ENCODE assay signal across 11 cellular contexts in genomic region chr1:2126331-2127180, GRCh38.
DNase-seq lines count a peak whose midpoint lies in the region; ATAC-seq and TF ChIP-seq lines count a peak whose summit lies in the region.
"Had no signal": no experiment of that assay in that cellular context is flagged by ENCODE, and none has a peak within 500 bp of the region (broad histone marks: within the 10 kb centered on the region; RNA-seq: fewer than 3 reads in every experiment).

No MANE protein-coding gene starts in this region.

- peak in 1 of 7 experiments; percentile 31 for DNase-seq in CD8-positive, alpha-beta T cell
- no peak for DNase-seq in central memory CD8-positive, alpha-beta T cell (ENCODE audit: low spot score in 2 of 2)
- no peak for DNase-seq in neuronal stem cell (ENCODE audit: low spot score)
- no peak for DNase-seq in G401 (ENCODE audit: low spot score)
- DNase-seq in SW 1271 (lab: John Stamatoyannopoulos, UW) = no peak
- no peak for DNase-seq in NCI-H1048 (lab: John Stamatoyannopoulos, UW)
- DNase-seq: DMS53, NCI-H69, sigmoid colon had no signal

- H3K4me2 ChIP-seq in Loucy (ENCODE audit: low read depth, low read length, poor library complexity, severe bottlenecking) = peak overlapping the region; percentile 42
- H3K4me2 ChIP-seq in neuronal stem cell (ENCODE audit: insufficient read depth, low read length, poor library complexity, severe bottlenecking) = no peak overlapping the region

- POLR2A ChIA-PET in CD8-positive, alpha-beta T cell (lab: Charles Lee) = no interaction called here

- H4K20me1 ChIP-seq in Loucy (ENCODE audit: insufficient read depth, low read length, poor library complexity, severe bottlenecking) = no peaks in the 10 kb centered on the region

- no peaks in the 10 kb centered on the region for H3K9me3 Mint-ChIP-seq in CD8-positive, alpha-beta T cell
- no peaks in the 10 kb centered on the region for H3K9me3 Mint-ChIP-seq in central memory CD8-positive, alpha-beta T cell

- H3K79me1 ChIP-seq in neuronal stem cell (ENCODE audit: low read depth, low read length) = peaks cover 18% of the 10 kb centered on the region

- intact Hi-C loops in CD8-positive, alpha-beta T cell (cut with DNase I, micrococcal nuclease) = no loop called here

- peak overlapping the region; percentile 44 for H3K23ac ChIP-seq in neuronal stem cell (ENCODE audit: low read depth, low read length, poor library complexity)

- H3K4me3 ChIP-seq in CD8-positive, alpha-beta T cell (ENCODE audit: low read depth, low read length) = no peak overlapping the region
- peak overlapping the region; percentile 39 for H3K4me3 ChIP-seq in Loucy (ENCODE audit: low read length, poor library complexity, severe bottlenecking)
- no peak overlapping the region for H3K4me3 ChIP-seq in neuronal stem cell (ENCODE audit: low read length in 2 of 2)

- in situ Hi-C loops in G401 (cut with HindIII; ENCODE audit: low sequenced_read_pairs) = no loop called here

- no peak overlapping the region for H3K9ac ChIP-seq in Loucy (ENCODE audit: low read depth, low read length, poor library complexity, severe bottlenecking)
- no peak overlapping the region for H3K9ac ChIP-seq in neuronal stem cell (ENCODE audit: low read depth, low read length, poor library complexity)

- peak overlapping the region; percentile 79 for H3K4me3 Mint-ChIP-seq in CD8-positive, alpha-beta T cell
- peak overlapping the region; percentile 36 for H3K4me3 Mint-ChIP-seq in central memory CD8-positive, alpha-beta T cell
- H3K4me3 Mint-ChIP-seq: mesothelial cell of epicardium had no signal

- CTCF ChIA-PET in CD8-positive, alpha-beta T cell (lab: Charles Lee) = interaction anchor here (1.4 to 2.1 kb wide), 4 partner anchors 12 to 37 kb away, joined by 3 to 10 read pairs (median 4); no protein-coding TSS in a partner anchor

- peak overlapping the region; percentile 1 for H3K14ac ChIP-seq in neuronal stem cell (ENCODE audit: low read length)

- peak overlapping the region; percentile 75 for H2BK5ac ChIP-seq in neuronal stem cell (ENCODE audit: low read length)

- H3K36me3 ChIP-seq in CD8-positive, alpha-beta T cell (ENCODE audit: insufficient read depth, low read length) = no peaks in the 10 kb centered on the region
- H3K36me3 ChIP-seq in Loucy (ENCODE audit: insufficient read depth, low read length) (no peaks in the 10 kb centered on the region), neuronal stem cell (replicated peaks in 1 of 2; ENCODE audit: control insufficient read depth in 2 of 2, insufficient read depth in 2 of 2, low read length in 2 of 2) (no peaks in the 10 kb centered on the region)
- H3K36me3 ChIP-seq: sigmoid colon had no signal

- H3K4me1 Mint-ChIP-seq in CD8-positive, alpha-beta T cell (ENCODE audit: low read depth) = peaks cover 16% of the 10 kb centered on the region
- H3K4me1 Mint-ChIP-seq in central memory CD8-positive, alpha-beta T cell = peaks cover 12% of the 10 kb centered on the region
- H3K4me1 Mint-ChIP-seq: mesothelial cell of epicardium had no signal

- peak overlapping the region; percentile 2 for H2BK12ac ChIP-seq in neuronal stem cell (ENCODE audit: low read length)

- H3K36me3 Mint-ChIP-seq in CD8-positive, alpha-beta T cell = no peaks in the 10 kb centered on the region
- peaks cover 2% of the 10 kb centered on the region for H3K36me3 Mint-ChIP-seq in central memory CD8-positive, alpha-beta T cell (ENCODE audit: insufficient read depth)
- H3K36me3 Mint-ChIP-seq: mesothelial cell of epicardium had no signal

- H3K27me3 ChIP-seq in CD8-positive, alpha-beta T cell (ENCODE audit: insufficient read depth, low read length) = no peaks in the 10 kb centered on the region
- H3K27me3 ChIP-seq in Loucy (ENCODE audit: insufficient read depth, low read length, poor library complexity, severe bottlenecking) = no peaks in the 10 kb centered on the region
- H3K27me3 ChIP-seq in neuronal stem cell (ENCODE audit: control insufficient read depth in 3 of 3, insufficient read depth in 3 of 3, low read depth in 1 of 3, low read length in 3 of 3) = peaks cover 0 to 10% (median 0%) of the 10 kb centered on the region in 3 experiments
- H3K27me3 ChIP-seq: sigmoid colon had no signal

- no peaks in the 10 kb centered on the region for H3F3A ChIP-seq in Loucy (ENCODE audit: low read depth)

- H3K4me1 ChIP-seq in CD8-positive, alpha-beta T cell (ENCODE audit: insufficient read depth, low read length) = peaks cover 21% of the 10 kb centered on the region
- H3K4me1 ChIP-seq in Loucy (ENCODE audit: insufficient read depth, low read length, poor library complexity, severe bottlenecking) = no peaks in the 10 kb centered on the region
- H3K4me1 ChIP-seq in neuronal stem cell (ENCODE audit: control insufficient read depth in 2 of 2, insufficient read depth in 1 of 2, low read depth in 1 of 2, low read length in 2 of 2) = peaks cover 11 to 22% of the 10 kb centered on the region in 2 donors

- peak overlapping the region; percentile 34 for H2BK15ac ChIP-seq in neuronal stem cell (ENCODE audit: low read length)

- H2AFZ ChIP-seq in Loucy (ENCODE audit: low read length) (peak overlapping the region; percentile 77; the same call in 1 of the 2 replicates), neuronal stem cell (ENCODE audit: low read length) (no peak overlapping the region)

- ATAC-seq in CD8-positive, alpha-beta T cell = peak; percentile 69
- ATAC-seq in central memory CD8-positive, alpha-beta T cell (replicated peaks; ENCODE audit: extremely low read depth, poor library complexity, severe bottlenecking) = no peak

- H2BK120ac ChIP-seq in neuronal stem cell (ENCODE audit: low read depth, low read length) = no peak overlapping the region

- no peaks in the 10 kb centered on the region for H3K79me2 ChIP-seq in Loucy (ENCODE audit: insufficient read depth, low read length)

- TF ChIP-seq CTCF in CD8-positive, alpha-beta T cell (IDR thresholded peaks at IDR 0.05) = no peak
- no peak for TF ChIP-seq CTCF in Loucy (conservative IDR thresholded peaks at IDR 0.05; ENCODE audit: low read length)

- peak overlapping the region; percentile 90 for H3K18ac ChIP-seq in neuronal stem cell (ENCODE audit: low read length)

- H3K27me3 Mint-ChIP-seq in CD8-positive, alpha-beta T cell (ENCODE audit: low read depth) = no peaks in the 10 kb centered on the region
- no peaks in the 10 kb centered on the region for H3K27me3 Mint-ChIP-seq in central memory CD8-positive, alpha-beta T cell

- peak overlapping the region; percentile 43 for H4K8ac ChIP-seq in neuronal stem cell (ENCODE audit: low read depth, low read length)

- no peaks in the 10 kb centered on the region for H3K9me3 ChIP-seq in CD8-positive, alpha-beta T cell (ENCODE audit: low read length)
- H3K9me3 ChIP-seq in Loucy (ENCODE audit: insufficient read depth, low read depth, low read length) (no peaks in the 10 kb centered on the region), neuronal stem cell (replicated peaks in 1 of 2; ENCODE audit: control insufficient read depth in 2 of 2, insufficient read depth in 1 of 2, low read depth in 1 of 2, low read length in 2 of 2) (peaks cover 0 to 1% of the 10 kb centered on the region in 2 donors)
- H3K9me3 ChIP-seq: sigmoid colon had no signal

- H4K91ac ChIP-seq in neuronal stem cell (ENCODE audit: low read depth, low read length, poor library complexity) = peak overlapping the region; percentile 92

- H3K4ac ChIP-seq in neuronal stem cell (ENCODE audit: low read length) = no peak overlapping the region

- H3K27ac Mint-ChIP-seq in CD8-positive, alpha-beta T cell = peak overlapping the region; percentile 88
- H3K27ac Mint-ChIP-seq in central memory CD8-positive, alpha-beta T cell (ENCODE audit: low read depth) = peak overlapping the region; percentile 63
- H3K27ac Mint-ChIP-seq: mesothelial cell of epicardium had no signal

- no CpG with 5 or more reads among the region's 39 CpGs for WGBS in neuronal stem cell (ENCODE audit: extremely low coverage in 2 of 2, insufficient read length in 2 of 2, insufficient replicate concordance in 1 of 2), 2 donors

- peak overlapping the region; percentile 100 for H2AK5ac ChIP-seq in neuronal stem cell (ENCODE audit: low read depth, low read length)

- no peaks in the 10 kb centered on the region for H3K9me2 ChIP-seq in Loucy (replicated peaks; ENCODE audit: low read depth, low read length)

- no peak overlapping the region for H3K27ac ChIP-seq in CD8-positive, alpha-beta T cell (ENCODE audit: low read depth, low read length)
- no peak overlapping the region for H3K27ac ChIP-seq in neuronal stem cell (replicated peaks; ENCODE audit: low read length)
- H3K27ac ChIP-seq: sigmoid colon had no signal
